ENCODE assay signal across 1 cellular context in the genomic region with DNA sequence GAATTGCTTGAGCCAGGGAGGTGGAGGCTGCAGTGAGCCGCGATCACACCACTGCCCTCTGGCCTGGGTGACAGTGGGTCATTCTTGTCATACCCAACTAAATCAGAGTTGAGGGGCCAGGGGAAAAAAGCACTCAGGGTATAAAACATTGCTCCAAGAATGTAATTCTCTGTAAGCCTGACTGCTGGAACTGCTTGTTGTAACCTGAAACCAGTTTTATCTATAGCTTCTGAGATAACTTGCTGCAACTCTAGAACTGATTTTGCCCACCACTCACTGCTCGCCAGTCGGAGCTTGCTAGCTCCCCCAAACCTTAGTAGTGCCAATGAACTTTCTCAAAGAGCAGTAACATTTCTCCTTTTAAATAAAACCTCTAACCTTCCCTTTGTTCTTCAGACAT.
TF ChIP-seq lines count a peak whose summit lies in the region.

No MANE protein-coding gene starts in this region.

TF ChIP-seq in IMR-90, 13 proteins besides CTCF, POLR2A, EP300 and RAD21:
- TF ChIP-seq SMC3 (IDR thresholded peaks at IDR 0.05; ENCODE audit: low read depth, low read length) (no peak), CHD1 (IDR thresholded peaks at IDR 0.05; ENCODE audit: low read depth, low read length) (no peak), BHLHE40 (IDR thresholded peaks at IDR 0.05; ENCODE audit: low read depth, low read length) (no peak), RCOR1 (IDR thresholded peaks at IDR 0.05; ENCODE audit: insufficient replicate concordance, low read length) (no peak), FOS (IDR thresholded peaks at IDR 0.05; ENCODE audit: low read depth, low read length) (no peak), NFE2L2 (IDR thresholded peaks at IDR 0.05; ENCODE audit: low read depth, low read length) (no peak), MAZ (IDR thresholded peaks at IDR 0.05; ENCODE audit: borderline replicate concordance, low read depth, low read length) (no peak), RFX5 (IDR thresholded peaks at IDR 0.05; ENCODE audit: low read depth, low read length) (no peak), CEBPB (IDR thresholded peaks at IDR 0.05; ENCODE audit: low read depth, low read length) (no peak), MAFK (IDR thresholded peaks at IDR 0.05; ENCODE audit: low read depth, low read length) (no peak), MXI1 (IDR thresholded peaks at IDR 0.05; ENCODE audit: borderline replicate concordance, low read depth, low read length) (no peak)
- TF ChIP-seq, protein P1, sequence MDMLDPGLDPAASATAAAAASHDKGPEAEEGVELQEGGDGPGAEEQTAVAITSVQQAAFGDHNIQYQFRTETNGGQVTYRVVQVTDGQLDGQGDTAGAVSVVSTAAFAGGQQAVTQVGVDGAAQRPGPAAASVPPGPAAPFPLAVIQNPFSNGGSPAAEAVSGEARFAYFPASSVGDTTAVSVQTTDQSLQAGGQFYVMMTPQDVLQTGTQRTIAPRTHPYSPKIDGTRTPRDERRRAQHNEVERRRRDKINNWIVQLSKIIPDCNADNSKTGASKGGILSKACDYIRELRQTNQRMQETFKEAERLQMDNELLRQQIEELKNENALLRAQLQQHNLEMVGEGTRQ (IDR thresholded peaks at IDR 0.05; ENCODE audit: low read depth, low read length) = no peak
- TF ChIP-seq, protein P2, sequence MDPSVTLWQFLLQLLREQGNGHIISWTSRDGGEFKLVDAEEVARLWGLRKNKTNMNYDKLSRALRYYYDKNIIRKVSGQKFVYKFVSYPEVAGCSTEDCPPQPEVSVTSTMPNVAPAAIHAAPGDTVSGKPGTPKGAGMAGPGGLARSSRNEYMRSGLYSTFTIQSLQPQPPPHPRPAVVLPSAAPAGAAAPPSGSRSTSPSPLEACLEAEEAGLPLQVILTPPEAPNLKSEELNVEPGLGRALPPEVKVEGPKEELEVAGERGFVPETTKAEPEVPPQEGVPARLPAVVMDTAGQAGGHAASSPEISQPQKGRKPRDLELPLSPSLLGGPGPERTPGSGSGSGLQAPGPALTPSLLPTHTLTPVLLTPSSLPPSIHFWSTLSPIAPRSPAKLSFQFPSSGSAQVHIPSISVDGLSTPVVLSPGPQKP (IDR thresholded peaks at IDR 0.05; ENCODE audit: borderline replicate concordance, low read depth, low read length) = no peak
